1 cellular context compared by ENCODE assay signal in the genomic region with DNA sequence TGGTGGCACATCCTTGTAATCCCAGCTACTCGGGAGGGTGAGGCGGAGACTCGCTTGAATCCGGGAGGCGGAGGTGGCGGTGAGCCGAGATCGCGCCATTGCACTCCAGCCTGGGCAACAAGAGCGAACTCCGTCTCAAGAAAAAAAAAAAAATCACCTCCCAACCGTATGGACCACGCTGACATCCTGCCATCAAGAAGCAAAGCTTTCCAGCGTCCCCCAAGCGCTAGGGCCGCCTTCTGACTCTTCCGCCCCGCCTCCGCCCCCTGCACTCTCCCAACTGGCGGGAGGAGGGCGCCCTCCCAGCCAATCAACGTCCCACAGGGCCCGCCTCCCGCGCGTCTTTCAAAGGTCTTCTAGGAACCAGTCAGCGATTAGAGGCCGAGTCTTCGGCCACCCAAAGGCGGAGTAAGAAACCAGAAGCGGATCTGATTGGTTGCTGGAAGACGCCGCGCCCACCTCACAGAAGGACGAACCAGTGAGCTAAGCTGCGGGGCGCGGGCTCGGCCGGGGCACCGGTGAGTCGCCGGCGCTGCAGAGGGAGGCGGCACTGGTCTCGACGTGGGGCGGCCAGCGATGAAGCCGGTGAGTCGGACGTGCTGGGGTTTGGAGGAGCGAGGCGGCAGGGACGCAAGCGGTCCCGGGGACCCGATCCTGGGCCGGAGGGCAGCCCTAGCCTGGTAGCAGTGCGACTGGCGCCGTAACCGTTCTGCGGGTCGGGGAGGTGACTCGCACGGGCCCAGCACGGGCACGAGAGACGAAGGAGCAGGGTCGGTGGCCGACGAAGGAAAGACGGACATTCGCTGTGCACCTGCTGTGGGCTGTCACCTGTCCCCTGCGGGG.
TF ChIP-seq lines count a peak whose summit lies in the region.

CDKN3 (plus strand) TSS at position 515 of the 843 bp plus-strand sequence; CDS start at position 577, 62 bp downstream.

TF ChIP-seq in HepG2, 621 proteins besides CTCF, POLR2A, EP300 and RAD21 (continued from another document and continues in another):
- TF ChIP-seq ARID5B (CRISPR knock-in tag; IDR thresholded peaks at IDR 0.05) (no peak; the same call in 1 of the 2 replicates), TIGD3 (CRISPR knock-in tag; IDR thresholded peaks at IDR 0.05; ENCODE audit: borderline replicate concordance) (0 out of 2 replicates have a peak, but pooled peaks have one; percentile 17), ZBTB39 (CRISPR knock-in tag; IDR thresholded peaks at IDR 0.05) (no peak), SIX4 (CRISPR knock-in tag; IDR thresholded peaks at IDR 0.05) (no peak), ZNF558 (CRISPR knock-in tag; IDR thresholded peaks at IDR 0.05; ENCODE audit: borderline replicate concordance) (no peak; the same call in 1 of the 2 replicates), ZNF282 (IDR thresholded peaks at IDR 0.05; ENCODE audit: partially characterized antibody) (no peak), ZBTB10 (CRISPR knock-in tag; IDR thresholded peaks at IDR 0.05; ENCODE audit: borderline replicate concordance) (no peak), PRMT3 (CRISPR knock-in tag; IDR thresholded peaks at IDR 0.05; ENCODE audit: borderline replicate concordance, low read depth) (peak; percentile 58; the same call in 1 of the 2 replicates)
- TF ChIP-seq, protein P1, sequence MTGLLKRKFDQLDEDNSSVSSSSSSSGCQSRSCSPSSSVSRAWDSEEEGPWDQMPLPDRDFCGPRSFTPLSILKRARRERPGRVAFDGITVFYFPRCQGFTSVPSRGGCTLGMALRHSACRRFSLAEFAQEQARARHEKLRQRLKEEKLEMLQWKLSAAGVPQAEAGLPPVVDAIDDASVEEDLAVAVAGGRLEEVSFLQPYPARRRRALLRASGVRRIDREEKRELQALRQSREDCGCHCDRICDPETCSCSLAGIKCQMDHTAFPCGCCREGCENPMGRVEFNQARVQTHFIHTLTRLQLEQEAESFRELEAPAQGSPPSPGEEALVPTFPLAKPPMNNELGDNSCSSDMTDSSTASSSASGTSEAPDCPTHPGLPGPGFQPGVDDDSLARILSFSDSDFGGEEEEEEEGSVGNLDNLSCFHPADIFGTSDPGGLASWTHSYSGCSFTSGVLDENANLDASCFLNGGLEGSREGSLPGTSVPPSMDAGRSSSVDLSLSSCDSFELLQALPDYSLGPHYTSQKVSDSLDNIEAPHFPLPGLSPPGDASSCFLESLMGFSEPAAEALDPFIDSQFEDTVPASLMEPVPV (CRISPR knock-in tag; IDR thresholded peaks at IDR 0.05) = peak; percentile 21; the same call in 1 of the 2 replicates
- TF ChIP-seq, protein P2, sequence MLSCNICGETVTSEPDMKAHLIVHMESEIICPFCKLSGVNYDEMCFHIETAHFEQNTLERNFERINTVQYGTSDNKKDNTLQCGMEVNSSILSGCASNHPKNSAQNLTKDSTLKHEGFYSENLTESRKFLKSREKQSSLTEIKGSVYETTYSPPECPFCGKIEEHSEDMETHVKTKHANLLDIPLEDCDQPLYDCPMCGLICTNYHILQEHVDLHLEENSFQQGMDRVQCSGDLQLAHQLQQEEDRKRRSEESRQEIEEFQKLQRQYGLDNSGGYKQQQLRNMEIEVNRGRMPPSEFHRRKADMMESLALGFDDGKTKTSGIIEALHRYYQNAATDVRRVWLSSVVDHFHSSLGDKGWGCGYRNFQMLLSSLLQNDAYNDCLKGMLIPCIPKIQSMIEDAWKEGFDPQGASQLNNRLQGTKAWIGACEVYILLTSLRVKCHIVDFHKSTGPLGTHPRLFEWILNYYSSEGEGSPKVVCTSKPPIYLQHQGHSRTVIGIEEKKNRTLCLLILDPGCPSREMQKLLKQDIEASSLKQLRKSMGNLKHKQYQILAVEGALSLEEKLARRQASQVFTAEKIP (CRISPR knock-in tag; IDR thresholded peaks at IDR 0.05; ENCODE audit: borderline replicate concordance) = no peak
- TF ChIP-seq, protein P3, sequence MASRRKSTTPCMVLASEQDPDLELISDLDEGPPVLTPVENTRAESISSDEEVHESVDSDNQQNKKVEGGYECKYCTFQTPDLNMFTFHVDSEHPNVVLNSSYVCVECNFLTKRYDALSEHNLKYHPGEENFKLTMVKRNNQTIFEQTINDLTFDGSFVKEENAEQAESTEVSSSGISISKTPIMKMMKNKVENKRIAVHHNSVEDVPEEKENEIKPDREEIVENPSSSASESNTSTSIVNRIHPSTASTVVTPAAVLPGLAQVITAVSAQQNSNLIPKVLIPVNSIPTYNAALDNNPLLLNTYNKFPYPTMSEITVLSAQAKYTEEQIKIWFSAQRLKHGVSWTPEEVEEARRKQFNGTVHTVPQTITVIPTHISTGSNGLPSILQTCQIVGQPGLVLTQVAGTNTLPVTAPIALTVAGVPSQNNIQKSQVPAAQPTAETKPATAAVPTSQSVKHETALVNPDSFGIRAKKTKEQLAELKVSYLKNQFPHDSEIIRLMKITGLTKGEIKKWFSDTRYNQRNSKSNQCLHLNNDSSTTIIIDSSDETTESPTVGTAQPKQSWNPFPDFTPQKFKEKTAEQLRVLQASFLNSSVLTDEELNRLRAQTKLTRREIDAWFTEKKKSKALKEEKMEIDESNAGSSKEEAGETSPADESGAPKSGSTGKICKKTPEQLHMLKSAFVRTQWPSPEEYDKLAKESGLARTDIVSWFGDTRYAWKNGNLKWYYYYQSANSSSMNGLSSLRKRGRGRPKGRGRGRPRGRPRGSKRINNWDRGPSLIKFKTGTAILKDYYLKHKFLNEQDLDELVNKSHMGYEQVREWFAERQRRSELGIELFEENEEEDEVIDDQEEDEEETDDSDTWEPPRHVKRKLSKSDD (CRISPR knock-in tag; IDR thresholded peaks at IDR 0.05; ENCODE audit: low read depth) = no peak
- TF ChIP-seq, protein P4, sequence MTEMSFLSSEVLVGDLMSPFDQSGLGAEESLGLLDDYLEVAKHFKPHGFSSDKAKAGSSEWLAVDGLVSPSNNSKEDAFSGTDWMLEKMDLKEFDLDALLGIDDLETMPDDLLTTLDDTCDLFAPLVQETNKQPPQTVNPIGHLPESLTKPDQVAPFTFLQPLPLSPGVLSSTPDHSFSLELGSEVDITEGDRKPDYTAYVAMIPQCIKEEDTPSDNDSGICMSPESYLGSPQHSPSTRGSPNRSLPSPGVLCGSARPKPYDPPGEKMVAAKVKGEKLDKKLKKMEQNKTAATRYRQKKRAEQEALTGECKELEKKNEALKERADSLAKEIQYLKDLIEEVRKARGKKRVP (CRISPR knock-in tag; IDR thresholded peaks at IDR 0.05) = peak in 1 of 2 experiments; percentile 73; a peak in 2 of 4 replicates
- TF ChIP-seq, protein P5, sequence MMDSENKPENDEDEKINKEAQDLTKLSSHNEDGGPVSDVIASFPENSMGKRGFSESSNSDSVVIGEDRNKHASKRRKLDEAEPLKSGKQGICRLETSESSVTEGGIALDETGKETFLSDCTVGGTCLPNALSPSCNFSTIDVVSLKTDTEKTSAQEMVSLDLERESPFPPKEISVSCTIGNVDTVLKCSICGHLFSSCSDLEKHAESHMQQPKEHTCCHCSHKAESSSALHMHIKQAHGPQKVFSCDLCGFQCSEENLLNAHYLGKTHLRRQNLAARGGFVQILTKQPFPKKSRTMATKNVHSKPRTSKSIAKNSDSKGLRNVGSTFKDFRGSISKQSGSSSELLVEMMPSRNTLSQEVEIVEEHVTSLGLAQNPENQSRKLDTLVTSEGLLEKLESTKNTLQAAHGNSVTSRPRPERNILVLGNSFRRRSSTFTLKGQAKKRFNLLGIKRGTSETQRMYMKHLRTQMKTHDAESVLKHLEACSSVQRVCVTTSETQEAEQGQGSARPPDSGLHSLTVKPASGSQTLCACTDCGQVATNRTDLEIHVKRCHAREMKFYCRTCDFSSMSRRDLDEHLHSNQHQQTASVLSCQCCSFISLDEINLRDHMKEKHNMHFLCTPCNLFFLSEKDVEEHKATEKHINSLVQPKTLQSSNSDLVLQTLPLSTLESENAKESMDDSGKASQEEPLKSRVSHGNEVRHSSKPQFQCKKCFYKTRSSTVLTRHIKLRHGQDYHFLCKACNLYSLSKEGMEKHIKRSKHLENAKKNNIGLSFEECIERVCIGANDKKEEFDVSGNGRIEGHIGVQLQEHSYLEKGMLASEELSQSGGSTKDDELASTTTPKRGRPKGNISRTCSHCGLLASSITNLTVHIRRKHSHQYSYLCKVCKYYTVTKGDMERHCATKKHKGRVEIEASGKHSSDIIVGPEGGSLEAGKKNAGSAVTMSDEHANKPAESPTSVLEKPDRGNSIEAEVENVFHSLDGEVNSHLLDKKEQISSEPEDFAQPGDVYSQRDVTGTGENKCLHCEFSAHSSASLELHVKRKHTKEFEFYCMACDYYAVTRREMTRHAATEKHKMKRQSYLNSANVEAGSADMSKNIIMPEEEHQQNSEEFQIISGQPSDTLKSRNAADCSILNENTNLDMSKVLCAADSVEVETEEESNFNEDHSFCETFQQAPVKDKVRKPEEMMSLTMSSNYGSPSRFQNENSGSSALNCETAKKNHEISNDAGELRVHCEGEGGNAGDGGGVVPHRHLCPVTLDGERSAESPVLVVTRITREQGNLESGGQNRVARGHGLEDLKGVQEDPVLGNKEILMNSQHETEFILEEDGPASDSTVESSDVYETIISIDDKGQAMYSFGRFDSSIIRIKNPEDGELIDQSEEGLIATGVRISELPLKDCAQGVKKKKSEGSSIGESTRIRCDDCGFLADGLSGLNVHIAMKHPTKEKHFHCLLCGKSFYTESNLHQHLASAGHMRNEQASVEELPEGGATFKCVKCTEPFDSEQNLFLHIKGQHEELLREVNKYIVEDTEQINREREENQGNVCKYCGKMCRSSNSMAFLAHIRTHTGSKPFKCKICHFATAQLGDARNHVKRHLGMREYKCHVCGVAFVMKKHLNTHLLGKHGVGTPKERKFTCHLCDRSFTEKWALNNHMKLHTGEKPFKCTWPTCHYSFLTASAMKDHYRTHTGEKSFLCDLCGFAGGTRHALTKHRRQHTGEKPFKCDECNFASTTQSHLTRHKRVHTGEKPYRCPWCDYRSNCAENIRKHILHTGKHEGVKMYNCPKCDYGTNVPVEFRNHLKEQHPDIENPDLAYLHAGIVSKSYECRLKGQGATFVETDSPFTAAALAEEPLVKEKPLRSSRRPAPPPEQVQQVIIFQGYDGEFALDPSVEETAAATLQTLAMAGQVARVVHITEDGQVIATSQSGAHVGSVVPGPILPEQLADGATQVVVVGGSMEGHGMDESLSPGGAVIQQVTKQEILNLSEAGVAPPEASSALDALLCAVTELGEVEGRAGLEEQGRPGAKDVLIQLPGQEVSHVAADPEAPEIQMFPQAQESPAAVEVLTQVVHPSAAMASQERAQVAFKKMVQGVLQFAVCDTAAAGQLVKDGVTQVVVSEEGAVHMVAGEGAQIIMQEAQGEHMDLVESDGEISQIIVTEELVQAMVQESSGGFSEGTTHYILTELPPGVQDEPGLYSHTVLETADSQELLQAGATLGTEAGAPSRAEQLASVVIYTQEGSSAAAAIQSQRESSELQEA (CRISPR knock-in tag; IDR thresholded peaks at IDR 0.05; ENCODE audit: not compliant biosample characterization) = no peak
